ENCODE assay signal across 1 cellular context in genomic region chr21:43355925-43356289, GRCh38.
A peak's percentile ranks its signal among the peaks of the same experiment; 100 is the strongest.
TF ChIP-seq lines count a peak whose summit lies in the region.

No MANE protein-coding gene starts in this region.

TF ChIP-seq in GM12878, 131 proteins besides CTCF, POLR2A, EP300 and RAD21 (continued from another document):
- no peak for TF ChIP-seq TAF1 (IDR thresholded peaks at IDR 0.05; ENCODE audit: borderline replicate concordance, low read depth, low read length)
- TF ChIP-seq ASH2L (IDR thresholded peaks at IDR 0.05; ENCODE audit: borderline replicate concordance, low read depth), result no peak
- TF ChIP-seq CBFB (IDR thresholded peaks at IDR 0.05; ENCODE audit: low read depth), result peak; percentile 54; the same call in 1 of the 2 replicates
- 0 out of 2 replicates have a peak, but pooled peaks have one; percentile 50 for TF ChIP-seq BCL11A (IDR thresholded peaks at IDR 0.05; ENCODE audit: low read depth, low read length)
